ENCODE assay signal across 8 cellular contexts in genomic region chr9:37752646-37753488, GRCh38. TPM values are rescaled to one million over a fixed set of nuclear protein-coding genes. Genes with fewer than 3 reads are reported as not detected.
DNase-seq lines count a peak whose midpoint lies in the region; ATAC-seq, FAIRE-seq and TF ChIP-seq lines count a peak whose summit lies in the region.

No MANE protein-coding gene starts in this region.

- no peak for TF ChIP-seq POLR2A in thyroid gland (IDR thresholded peaks at IDR 0.05)

- H3K27ac ChIP-seq in astrocyte (ENCODE audit: low read depth, low read length) (no peak overlapping the region), thyroid gland (peak overlapping the region in 1 of 3 donors; percentile 65)

- peak overlapping the region; percentile 96 for H2AFZ ChIP-seq in astrocyte (ENCODE audit: low read depth, low read length)

- no peak for FAIRE-seq in astrocyte (lab: Jason Lieb, UNC)

- no peak for ATAC-seq in activated CD8-positive, alpha-beta memory T cell treated with anti-CD3 and anti-CD28 coated beads, Interleukin-2, amount 10 ng/mL, durations not matched to agents 7 days and 5 days
- ATAC-seq in memory B cell (ENCODE audit: low read depth), result no peak
- ATAC-seq in GM21717 (IDR thresholded peaks at IDR 0.05; ENCODE audit: unreplicated experiment), result no peak

- intact Hi-C loops in thyroid gland (cut with DNase I), result no loop called here

- no peaks in the 10 kb centered on the region for H3K27me3 Mint-ChIP-seq in activated CD8-positive, alpha-beta memory T cell treated with anti-CD3 and anti-CD28 coated beads, Interleukin-2, amount 10 ng/mL, durations not matched to agents 7 days and 5 days
- no peaks in the 10 kb centered on the region for H3K27me3 Mint-ChIP-seq in astrocyte (ENCODE audit: low read depth, unreplicated experiment)
- no peaks in the 10 kb centered on the region for H3K27me3 Mint-ChIP-seq in memory B cell

- peak overlapping the region; percentile 94 for H3K4me3 Mint-ChIP-seq in activated CD8-positive, alpha-beta memory T cell treated with anti-CD3 and anti-CD28 coated beads, Interleukin-2, amount 10 ng/mL, durations not matched to agents 7 days and 5 days
- H3K4me3 Mint-ChIP-seq in astrocyte (ENCODE audit: unreplicated experiment) (peak overlapping the region; percentile 95), memory B cell (peak overlapping the region; percentile 95)

- H3K4me1 ChIP-seq in astrocyte (ENCODE audit: insufficient read depth, low read length) (peaks cover 6% of the 10 kb centered on the region), thyroid gland (peaks cover 0 to 4% of the 10 kb centered on the region in 2 donors)

- H3K9me3 ChIP-seq in astrocyte (ENCODE audit: insufficient read depth, low read depth, low read length) (no peaks in the 10 kb centered on the region), thyroid gland (no peaks in the 10 kb centered on the region)

- 91 to 92% methylated on average over 29 of the region's 29 CpGs for WGBS in thyroid gland, 2 donors

- H3K36me3 Mint-ChIP-seq in activated CD8-positive, alpha-beta memory T cell treated with anti-CD3 and anti-CD28 coated beads, Interleukin-2, amount 10 ng/mL, durations not matched to agents 7 days and 5 days, result peaks cover 8% of the 10 kb centered on the region
- H3K36me3 Mint-ChIP-seq in astrocyte (ENCODE audit: low read depth, unreplicated experiment), result no peaks in the 10 kb centered on the region
- no peaks in the 10 kb centered on the region for H3K36me3 Mint-ChIP-seq in memory B cell

- H3K9ac ChIP-seq in astrocyte (ENCODE audit: low read length), result peak overlapping the region; percentile 89

- H3K27ac Mint-ChIP-seq in activated CD8-positive, alpha-beta memory T cell treated with anti-CD3 and anti-CD28 coated beads, Interleukin-2, amount 10 ng/mL, durations not matched to agents 7 days and 5 days, result peak overlapping the region; percentile 91
- peak overlapping the region; percentile 75 for H3K27ac Mint-ChIP-seq in astrocyte (ENCODE audit: unreplicated experiment)
- H3K27ac Mint-ChIP-seq in memory B cell, result peak overlapping the region; percentile 85

- no peaks in the 10 kb centered on the region for H3K9me3 Mint-ChIP-seq in activated CD8-positive, alpha-beta memory T cell treated with anti-CD3 and anti-CD28 coated beads, Interleukin-2, amount 10 ng/mL, durations not matched to agents 7 days and 5 days (ENCODE audit: low read depth)
- peaks cover 2% of the 10 kb centered on the region for H3K9me3 Mint-ChIP-seq in astrocyte (ENCODE audit: unreplicated experiment)
- H3K9me3 Mint-ChIP-seq in memory B cell, result no peaks in the 10 kb centered on the region

- no peaks in the 10 kb centered on the region for H3K27me3 ChIP-seq in astrocyte (ENCODE audit: insufficient read depth, low read length)
- H3K27me3 ChIP-seq in thyroid gland, result no peaks in the 10 kb centered on the region

- peak overlapping the region; percentile 85 for H3K4me2 ChIP-seq in astrocyte (ENCODE audit: low read length)

- H3K4me3 ChIP-seq in astrocyte (ENCODE audit: insufficient read depth, low read depth, low read length), result peak overlapping the region; percentile 74
- H3K4me3 ChIP-seq in thyroid gland (replicated peaks in 1 of 3), result peak overlapping the region in 2 of 3 donors; percentile 49 to 98

- CTCF ChIA-PET in activated CD8-positive, alpha-beta memory T cell treated with anti-CD3 and anti-CD28 coated beads, Interleukin-2, amount 10 ng/mL, durations not matched to agents 7 days and 5 days (lab: Charles Lee), result interaction anchor here (1.1 kb wide), 1 partner anchor 150 kb away, joined by 3 read pairs; no protein-coding TSS in a partner anchor

- no peaks in the 10 kb centered on the region for H4K20me1 ChIP-seq in astrocyte (ENCODE audit: insufficient read depth, low read length)

- DNase-seq in activated CD8-positive, alpha-beta memory T cell treated with anti-CD3 and anti-CD28 coated beads, Interleukin-2, amount 10 ng/mL, durations not matched to agents 7 days and 5 days, result no peak
- no peak for DNase-seq in activated CD8-positive, alpha-beta memory T cell treated with anti-CD3 and anti-CD28 coated beads for 24 hours
- no peak for DNase-seq in astrocyte (ENCODE audit: low read depth)
- DNase-seq in memory B cell (ENCODE audit: low spot score in 2 of 2), result no peak
- peak in 1 of 2 donors; percentile 8 for DNase-seq in thyroid gland
- DNase-seq in AG08395 (ENCODE audit: low spot score), result no peak
- DNase-seq in T-helper 9 cell, result no peak

- H3K4me1 Mint-ChIP-seq in activated CD8-positive, alpha-beta memory T cell treated with anti-CD3 and anti-CD28 coated beads, Interleukin-2, amount 10 ng/mL, durations not matched to agents 7 days and 5 days, result peaks cover 26% of the 10 kb centered on the region
- H3K4me1 Mint-ChIP-seq in astrocyte (ENCODE audit: low read depth, unreplicated experiment), result no peaks in the 10 kb centered on the region
- peaks cover 12% of the 10 kb centered on the region for H3K4me1 Mint-ChIP-seq in memory B cell

- H3K36me3 ChIP-seq in astrocyte (ENCODE audit: insufficient read depth, low read length) (no peaks in the 10 kb centered on the region), thyroid gland (no peaks in the 10 kb centered on the region)

- TF ChIP-seq CTCF in astrocyte (IDR thresholded peaks at IDR 0.05; ENCODE audit: insufficient read depth, low read depth, low read length) (no peak), thyroid gland (IDR thresholded peaks at IDR 0.05) (no peak)

- peaks cover 10% of the 10 kb centered on the region for H3K79me2 ChIP-seq in astrocyte (ENCODE audit: insufficient read depth, low read length)

RNA-seq across cellular contexts. Expression of gene TRMT10B, which starts 0.7 kb away (rescaled TPM):
- 10 to 100 TPM; 11.6 to 13.8 TPM for total RNA-seq in activated CD8-positive, alpha-beta memory T cell treated with anti-CD3 and anti-CD28 coated beads, Interleukin-2, amount 10 ng/mL, durations not matched to agents 7 days and 5 days
- 4.2 and 6.2 TPM in 2 replicates for total RNA-seq in astrocyte
- 10 to 100 TPM in 1 of 4 donors, 1 to 10 TPM in 3; 3.5 to 11.3 (median 7.1) TPM for total RNA-seq in thyroid gland

RNA-seq across cellular contexts. Expression of gene EXOSC3, which starts 32.0 kb away (rescaled TPM):
- 10 to 100 TPM; 88.1 to 98.7 TPM for total RNA-seq in activated CD8-positive, alpha-beta memory T cell treated with anti-CD3 and anti-CD28 coated beads, Interleukin-2, amount 10 ng/mL, durations not matched to agents 7 days and 5 days
- total RNA-seq in astrocyte (24.6 and 30.7 TPM in 2 replicates), thyroid gland (10 to 100 TPM; 39.9 to 53.1 (median 46.6) TPM)

RNA-seq across cellular contexts. Expression of gene DCAF10, which starts 47.7 kb away (rescaled TPM):
- total RNA-seq in activated CD8-positive, alpha-beta memory T cell treated with anti-CD3 and anti-CD28 coated beads, Interleukin-2, amount 10 ng/mL, durations not matched to agents 7 days and 5 days, result 10 to 100 TPM; 17.2 to 20.9 TPM
- total RNA-seq in astrocyte (22.3 and 24.2 TPM in 2 replicates), thyroid gland (10 to 100 TPM; 25.1 to 56.5 (median 41.1) TPM)
